Comparison of ENCODE assay signal across 32 cellular contexts in genomic region chr17:63094636-63095035, GRCh38.
"Had no signal": no experiment of that assay in that cellular context is flagged by ENCODE, and none has a peak within 500 bp of the region (broad histone marks: within the 10 kb centered on the region; RNA-seq: fewer than 3 reads in every experiment).

No MANE protein-coding gene starts in this region.

- H3K4me1 ChIP-seq: adrenal gland, ascending aorta had no signal

- H3K27me3 Mint-ChIP-seq: activated B cell treated with CpG ODN at 0.5 μM for 24 hours; activated CD4-positive, alpha-beta memory T cell treated with anti-CD3 and anti-CD28 coated beads for 36 hours; activated CD4-positive, alpha-beta T cell treated with anti-CD3 and anti-CD28 coated beads, Interleukin-2, amount 10 ng/mL, durations not matched to agents 24 days and 14 days; activated CD8-positive, alpha-beta memory T cell treated with anti-CD3 and anti-CD28 coated beads, Interleukin-2, amount 10 ng/mL, durations not matched to agents 7 days and 5 days; activated CD8-positive, alpha-beta T cell treated with anti-CD3 and anti-CD28 coated beads for 36 hours; activated naive CD8-positive, alpha-beta T cell treated with anti-CD3 and anti-CD28 coated beads for 36 hours; activated T-cell treated with anti-CD3 and anti-CD28 coated beads, Interleukin-2, amount 50 U/mL, for 24 hours; brain had no signal

- H3K4me3 ChIP-seq: adrenal gland, ascending aorta had no signal

- H3K4me1 Mint-ChIP-seq: activated CD4-positive, alpha-beta T cell treated with anti-CD3 and anti-CD28 coated beads, Interleukin-2, amount 10 ng/mL, durations not matched to agents 24 days and 14 days; activated CD8-positive, alpha-beta memory T cell treated with anti-CD3 and anti-CD28 coated beads, Interleukin-2, amount 10 ng/mL, durations not matched to agents 7 days and 5 days; activated naive CD8-positive, alpha-beta T cell treated with anti-CD3 and anti-CD28 coated beads for 36 hours; brain had no signal

- H3K27ac Mint-ChIP-seq: activated B cell treated with CpG ODN at 0.5 μM for 24 hours; activated CD4-positive, alpha-beta memory T cell treated with anti-CD3 and anti-CD28 coated beads for 36 hours; activated CD4-positive, alpha-beta T cell treated with anti-CD3 and anti-CD28 coated beads, Interleukin-2, amount 10 ng/mL, durations not matched to agents 24 days and 14 days; activated CD8-positive, alpha-beta memory T cell treated with anti-CD3 and anti-CD28 coated beads, Interleukin-2, amount 10 ng/mL, durations not matched to agents 7 days and 5 days; activated CD8-positive, alpha-beta T cell treated with anti-CD3 and anti-CD28 coated beads for 36 hours; activated naive CD4-positive, alpha-beta T cell treated with anti-CD3 and anti-CD28 coated beads for 36 hours; activated naive CD4-positive, alpha-beta T cell treated with anti-CD3 and anti-CD28 coated beads, Interleukin-2, amount 50 U/mL, for 72 hours; activated naive CD8-positive, alpha-beta T cell treated with anti-CD3 and anti-CD28 coated beads for 36 hours; activated T-cell treated with anti-CD3 and anti-CD28 coated beads, Interleukin-2, amount 50 U/mL, for 24 hours; activated T-helper 2 cell treated with anti-CD3 and anti-CD28 coated beads, Interferon-gamma antibody, Interleukin-2, Interleukin-4, amounts not matched to agents 10 μg/mL and 5 μg/mL and 100 μg/mL, durations not matched to agents 14 hours and 24 hours and 36 hours; T-helper 1 cell treated with Interleukin-12 subunit alpha and Interleukin-12 subunit beta and Interleukin-4 antibody, amounts not matched to agents 30 μg/mL and 1 μg/mL, for 36 hours; T-helper 2 cell treated with Interferon-gamma antibody and Interleukin-4, amounts not matched to agents 5 μg/mL and 100 μg/mL, for 36 hours had no signal

- H3K27me3 ChIP-seq: adrenal gland, ascending aorta had no signal

- ATAC-seq: activated CD8-positive, alpha-beta memory T cell treated with anti-CD3 and anti-CD28 coated beads, Interleukin-2, amount 10 ng/mL, durations not matched to agents 7 days and 5 days; activated CD8-positive, alpha-beta T cell treated with anti-CD3 and anti-CD28 coated beads for 36 hours; activated naive CD4-positive, alpha-beta T cell treated with anti-CD3 and anti-CD28 coated beads, Interleukin-2, amount 50 U/mL, for 72 hours had no signal

- FAIRE-seq: bronchial epithelial cell, TTC549 had no signal

- H3K9me3 ChIP-seq: adrenal gland, ascending aorta had no signal

- H3K4me3 Mint-ChIP-seq: activated B cell treated with CpG ODN at 0.5 μM for 24 hours; activated CD4-positive, alpha-beta memory T cell treated with anti-CD3 and anti-CD28 coated beads for 36 hours; activated CD4-positive, alpha-beta T cell treated with anti-CD3 and anti-CD28 coated beads, Interleukin-2, amount 10 ng/mL, durations not matched to agents 24 days and 14 days; activated CD8-positive, alpha-beta memory T cell treated with anti-CD3 and anti-CD28 coated beads, Interleukin-2, amount 10 ng/mL, durations not matched to agents 7 days and 5 days; activated CD8-positive, alpha-beta T cell treated with anti-CD3 and anti-CD28 coated beads for 36 hours; activated naive CD4-positive, alpha-beta T cell treated with anti-CD3 and anti-CD28 coated beads for 36 hours; activated naive CD8-positive, alpha-beta T cell treated with anti-CD3 and anti-CD28 coated beads for 36 hours; activated T-cell treated with anti-CD3 and anti-CD28 coated beads, Interleukin-2, amount 50 U/mL, for 24 hours; brain; T-helper 1 cell treated with Interleukin-12 subunit alpha and Interleukin-12 subunit beta and Interleukin-4 antibody, amounts not matched to agents 30 μg/mL and 1 μg/mL, for 36 hours; T-helper 2 cell treated with Interferon-gamma antibody and Interleukin-4, amounts not matched to agents 5 μg/mL and 100 μg/mL, for 36 hours had no signal

- H3K36me3 ChIP-seq: adrenal gland, ascending aorta had no signal

- H3K27ac ChIP-seq: adrenal gland, ascending aorta, VCaP had no signal

- H3K9me3 Mint-ChIP-seq: activated CD4-positive, alpha-beta memory T cell treated with anti-CD3 and anti-CD28 coated beads for 36 hours; activated CD8-positive, alpha-beta T cell treated with anti-CD3 and anti-CD28 coated beads for 36 hours; T-helper 2 cell treated with Interferon-gamma antibody and Interleukin-4, amounts not matched to agents 5 μg/mL and 100 μg/mL, for 36 hours had no signal

- DNase-seq: activated B cell treated with CpG ODN at 0.5 μM for 24 hours; activated CD4-positive, alpha-beta memory T cell treated with anti-CD3 and anti-CD28 coated beads for 36 hours; activated CD4-positive, alpha-beta T cell treated with anti-CD3 and anti-CD28 coated beads for 4 hours; activated CD4-positive, alpha-beta T cell treated with anti-CD3 and anti-CD28 coated beads, Interleukin-2, amount 10 ng/mL, durations not matched to agents 24 days and 14 days; activated CD4-positive, alpha-beta T cell treated with anti-CD3 and anti-CD28 coated beads, Interleukin-2, amount 50 U/mL, for 1 hour; activated CD4-positive, alpha-beta T cell treated with anti-CD3 and anti-CD28 coated beads, Interleukin-2, amount 50 U/mL, for 4 hours; activated CD4-positive, CD25-positive, alpha-beta regulatory T cell treated with anti-CD3 and anti-CD28 coated beads, Interleukin-2, amount 50 U/mL, for 72 hours; activated CD8-positive, alpha-beta memory T cell treated with anti-CD3 and anti-CD28 coated beads, Interleukin-2, amount 10 ng/mL, durations not matched to agents 7 days and 5 days; activated CD8-positive, alpha-beta memory T cell treated with anti-CD3 and anti-CD28 coated beads, Interleukin-2, amount 50 U/mL, for 48 hours; activated CD8-positive, alpha-beta T cell treated with anti-CD3 and anti-CD28 coated beads for 36 hours; activated effector memory CD4-positive, alpha-beta T cell treated with Interleukin-2 at 50 U/mL for 16 hours; activated gamma-delta T cell; activated naive CD4-positive, alpha-beta T cell treated with anti-CD3 and anti-CD28 coated beads for 36 hours; activated naive CD4-positive, alpha-beta T cell treated with anti-CD3 and anti-CD28 coated beads, Interleukin-2, amount 50 U/mL, for 16 hours; activated naive CD8-positive, alpha-beta T cell treated with anti-CD3 and anti-CD28 coated beads for 36 hours; activated T-cell treated with anti-CD3 and anti-CD28 coated beads, Interleukin-2, amount 50 U/mL, for 24 hours; activated T-cell treated with anti-CD3 and anti-CD28 coated beads, Interleukin-2, amount 50 U/mL, for 48 hours; adrenal gland; amniotic stem cell; central memory CD4-positive, alpha-beta T cell; T-helper 1 cell; T-helper 2 cell; T-helper 9 cell had no signal
